26 cellular contexts compared by ENCODE assay signal in the genomic region with DNA sequence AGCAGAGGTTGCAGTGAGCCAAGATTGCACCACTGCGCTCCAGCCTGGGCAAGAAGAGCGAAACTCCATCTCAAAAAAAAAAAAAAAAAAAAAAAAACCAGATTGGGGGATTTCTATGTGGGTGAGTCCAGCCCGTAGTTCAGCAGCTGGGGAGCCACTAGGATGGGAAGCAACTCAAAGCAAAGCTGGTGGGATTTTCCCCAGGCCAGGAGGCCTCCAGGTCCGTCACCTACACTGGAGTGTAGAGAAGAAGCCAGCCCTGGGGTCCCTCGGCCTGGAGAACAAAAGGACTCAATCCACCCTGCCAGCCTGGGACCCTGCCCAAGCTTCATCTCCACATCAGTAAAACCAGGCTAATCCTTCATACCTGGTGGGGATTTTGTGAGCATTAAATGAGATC.
"Had no signal": no experiment of that assay in that cellular context is flagged by ENCODE, and none has a peak within 500 bp of the region (broad histone marks: within the 10 kb centered on the region; RNA-seq: fewer than 3 reads in every experiment).

No MANE protein-coding gene starts in this region.

- H2AFZ ChIP-seq: hepatocyte, parathyroid adenoma had no signal

- H3K36me3 Mint-ChIP-seq: naive thymus-derived CD4-positive, alpha-beta T cell; natural killer cell treated with Interleukin-12 subunit alpha and Interleukin-12 subunit beta and Interleukin-15 and Interleukin-18, amount 100 ng/mL, for 72 hours had no signal

- DNase-seq: glutamatergic neuron; heart right ventricle; islet precursor cell; left ventricle myocardium inferior; mesendoderm; midbrain; mucosa of descending colon; naive thymus-derived CD4-positive, alpha-beta T cell; nucleus accumbens; right lobe of liver; stimulated activated CD4-positive, alpha-beta T cell treated with anti-CD3 and anti-CD28 coated beads, Interleukin-4, amount 100 ng/mL, for 4 hours; stimulated activated CD8-positive, alpha-beta memory T cell treated with anti-CD3 and anti-CD28 coated beads, Interleukin-4, amount 100 ng/mL, for 48 hours; stimulated activated naive CD4-positive, alpha-beta T cell; tibial artery; trophoblast cell; upper lobe of right lung had no signal

- H3K4me2 ChIP-seq: hepatocyte had no signal

- H3K27ac Mint-ChIP-seq: naive thymus-derived CD4-positive, alpha-beta T cell; stimulated activated naive CD8-positive, alpha-beta T cell treated with anti-CD3 and anti-CD28 coated beads, Interleukin-15, Interleukin-2, amounts not matched to agents 100 ng/mL and 50 ng/mL, for 24 hours had no signal

- H3K36me3 ChIP-seq: heart right ventricle, left ventricle myocardium inferior, right atrium auricular region, right lobe of liver, suprapubic skin, thoracic aorta, tibial artery, upper lobe of right lung had no signal

- H3K4me3 Mint-ChIP-seq: naive thymus-derived CD4-positive, alpha-beta T cell; natural killer cell treated with Interleukin-12 subunit alpha and Interleukin-12 subunit beta and Interleukin-15 and Interleukin-18, amount 100 ng/mL, for 72 hours; stimulated activated naive CD8-positive, alpha-beta T cell treated with anti-CD3 and anti-CD28 coated beads, Interleukin-15, Interleukin-2, amounts not matched to agents 100 ng/mL and 50 ng/mL, for 24 hours had no signal

- ATAC-seq: heart right ventricle; mucosa of descending colon; naive thymus-derived CD4-positive, alpha-beta T cell; natural killer cell treated with Interleukin-12 subunit alpha and Interleukin-12 subunit beta and Interleukin-15 and Interleukin-18, amount 100 ng/mL, for 72 hours; right lobe of liver; upper lobe of right lung had no signal

- H3K79me2 ChIP-seq: hepatocyte, parathyroid adenoma had no signal

- FAIRE-seq: urothelium cell line had no signal

- H3K9me3 Mint-ChIP-seq: natural killer cell treated with Interleukin-12 subunit alpha and Interleukin-12 subunit beta and Interleukin-15 and Interleukin-18, amount 100 ng/mL, for 72 hours; stimulated activated naive CD8-positive, alpha-beta T cell treated with anti-CD3 and anti-CD28 coated beads, Interleukin-15, Interleukin-2, amounts not matched to agents 100 ng/mL and 50 ng/mL, for 24 hours had no signal

- H3K4me3 ChIP-seq: heart right ventricle, hepatocyte, left ventricle myocardium inferior, lung, mucosa of descending colon, right atrium auricular region, right lobe of liver, skin epidermis, suprapubic skin, thoracic aorta, tibial artery, upper lobe of right lung had no signal

- H3K9me3 ChIP-seq: heart right ventricle, left ventricle myocardium inferior, mucosa of descending colon, right atrium auricular region, right lobe of liver, suprapubic skin, thoracic aorta, tibial artery, upper lobe of right lung had no signal

- H3K27me3 ChIP-seq: right atrium auricular region, right lobe of liver had no signal

- H3K9ac ChIP-seq: parathyroid adenoma had no signal

- H3K4me1 ChIP-seq: heart right ventricle, left ventricle myocardium inferior, parathyroid adenoma, right atrium auricular region, right lobe of liver, suprapubic skin, tibial artery, upper lobe of right lung had no signal

- H3K27ac ChIP-seq: heart right ventricle, hepatocyte, left ventricle myocardium inferior, parathyroid adenoma, right atrium auricular region, right lobe of liver, skin epidermis, suprapubic skin, thoracic aorta, tibial artery, upper lobe of right lung had no signal
